10 cellular contexts compared by ENCODE assay signal in genomic region chr7:142440219-142441073, GRCh38.
DNase-seq lines count a peak whose midpoint lies in the region; ATAC-seq and TF ChIP-seq lines count a peak whose summit lies in the region.
"Had no signal": no experiment of that assay in that cellular context is flagged by ENCODE, and none has a peak within 500 bp of the region (broad histone marks: within the 10 kb centered on the region; RNA-seq: fewer than 3 reads in every experiment).

No MANE protein-coding gene starts in this region.

- H3K36me3 Mint-ChIP-seq in CD4-positive, alpha-beta T cell (ENCODE audit: low read depth), result no peaks in the 10 kb centered on the region

- intact Hi-C loops in CD4-positive, alpha-beta T cell (cut with DNase I, micrococcal nuclease), result loop anchor here in 1 of 2 experiments (10.0 kb wide), 1 partner anchor 564 kb away; no protein-coding TSS in a partner anchor
- intact Hi-C loops in posterior vena cava (cut with DNase I) (no loop called here), right cardiac atrium (cut with DNase I) (no loop called here)

- H3K27me3 ChIP-seq in CD4-positive, alpha-beta T cell (ENCODE audit: control insufficient read depth, insufficient read depth, low read length), result no peaks in the 10 kb centered on the region
- H3K27me3 ChIP-seq in HUES6 (ENCODE audit: control insufficient read depth, insufficient read depth, low read length) (no peaks in the 10 kb centered on the region), right cardiac atrium (ENCODE audit: control insufficient read depth, insufficient read depth) (no peaks in the 10 kb centered on the region)

- POLR2A ChIA-PET in CD4-positive, alpha-beta T cell (lab: Charles Lee), result no interaction called here

- H3K27ac Mint-ChIP-seq in CD4-positive, alpha-beta T cell, result no peak overlapping the region

- no peaks in the 10 kb centered on the region for H3K9me3 Mint-ChIP-seq in CD4-positive, alpha-beta T cell
- H3K9me3 Mint-ChIP-seq: activated T-cell treated with anti-CD3 and anti-CD28 coated beads, Interleukin-2, amount 50 U/mL, for 4 hours had no signal

- DNase-seq in CD4-positive, alpha-beta T cell, result no peak
- DNase-seq in amniotic stem cell (lab: John Stamatoyannopoulos, UW) (peak; percentile 55), kidney glomerular epithelial cell (lab: John Stamatoyannopoulos, UW) (peak; percentile 45), posterior vena cava (ENCODE audit: low spot score) (no peak), right cardiac atrium (no peak)
- DNase-seq: activated T-cell treated with anti-CD3 and anti-CD28 coated beads, Interleukin-2, amount 50 U/mL, for 4 hours; NCI-H2081 treated with DMSO at 0.1 percent for 48 hours had no signal

- CTCF ChIA-PET in CD4-positive, alpha-beta T cell (lab: Charles Lee), result interaction anchor here (1.1 to 1.4 kb wide), 3 partner anchors 45 to 775 kb away, joined by 3 to 4 read pairs (median 3); no protein-coding TSS in a partner anchor

- peaks cover 60% of the 10 kb centered on the region for H3K4me1 Mint-ChIP-seq in CD4-positive, alpha-beta T cell (ENCODE audit: low read depth)

- H3K4me3 Mint-ChIP-seq in CD4-positive, alpha-beta T cell, result peak overlapping the region; percentile 12
- H3K4me3 Mint-ChIP-seq: activated T-cell treated with anti-CD3 and anti-CD28 coated beads, Interleukin-2, amount 50 U/mL, for 4 hours had no signal

- no peaks in the 10 kb centered on the region for H3K9me3 ChIP-seq in CD4-positive, alpha-beta T cell (ENCODE audit: control insufficient read depth, low read length)
- H3K9me3 ChIP-seq in HUES6 (ENCODE audit: control insufficient read depth, insufficient read depth, low read depth, low read length) (no peaks in the 10 kb centered on the region), right cardiac atrium (ENCODE audit: control insufficient read depth, low read length) (no peaks in the 10 kb centered on the region)

- ATAC-seq in CD4-positive, alpha-beta T cell (ENCODE audit: poor library complexity), result no peak
- ATAC-seq in HG02763 (IDR thresholded peaks at IDR 0.05; ENCODE audit: unreplicated experiment) (no peak), right cardiac atrium (no peak), GM18909 (IDR thresholded peaks at IDR 0.05; ENCODE audit: poor library complexity, unreplicated experiment) (no peak)

- peak overlapping the region; percentile 35 for H3K9ac ChIP-seq in HUES6 (ENCODE audit: low read length)

- TF ChIP-seq CTCF in CD4-positive, alpha-beta T cell (IDR thresholded peaks at IDR 0.05), result no peak

- H3K36me3 ChIP-seq in HUES6 (ENCODE audit: control insufficient read depth, insufficient read depth, low read length), result no peaks in the 10 kb centered on the region

- H3K27ac ChIP-seq in CD4-positive, alpha-beta T cell (ENCODE audit: low read depth, low read length), result no peak overlapping the region
- H3K27ac ChIP-seq in HUES6 (ENCODE audit: low read depth, low read length) (peak overlapping the region; percentile 50; the same call in 1 of the 2 replicates), right cardiac atrium (ENCODE audit: low read length) (no peak overlapping the region)

- no peaks in the 10 kb centered on the region for H3K27me3 Mint-ChIP-seq in CD4-positive, alpha-beta T cell

- H3K4me3 ChIP-seq in HUES6 (ENCODE audit: low read depth, low read length) (no peak overlapping the region; the same call in 1 of the 2 replicates), right cardiac atrium (ENCODE audit: low read length) (no peak overlapping the region)

- WGBS in right cardiac atrium, result 72% methylated on average over 8 of the region's 8 CpGs

- H3K4me1 ChIP-seq in HUES6 (ENCODE audit: control insufficient read depth, insufficient read depth, low read length) (peaks cover 30% of the 10 kb centered on the region), right cardiac atrium (ENCODE audit: control insufficient read depth, insufficient read depth, low read length) (no peaks in the 10 kb centered on the region)

Comparison
In these comparisons a context has a peak if more than half of its experiments do, and no peak if none do; other contexts are left out.
1. DNase-seq: peak in amniotic stem cell (single experiment) and kidney glomerular epithelial cell (single experiment); none in CD4-positive, alpha-beta T cell (0 of 10), posterior vena cava (single experiment) and right cardiac atrium (0 of 3).